In genomic region chr2:206220997-206221396, GRCh38 we compare ENCODE assay signal across 25 cellular contexts.
"Had no signal": no experiment of that assay in that cellular context is flagged by ENCODE, and none has a peak within 500 bp of the region (broad histone marks: within the 10 kb centered on the region; RNA-seq: fewer than 3 reads in every experiment).

No MANE protein-coding gene starts in this region.

- H3K79me2 ChIP-seq: parathyroid adenoma had no signal

- H3K4me1 ChIP-seq: parathyroid adenoma, psoas muscle, right lobe of liver, sigmoid colon, stomach, thyroid gland, tibial nerve, upper lobe of left lung had no signal

- ATAC-seq: psoas muscle; right cardiac atrium; right lobe of liver; stimulated activated effector memory CD8-positive, alpha-beta T cell treated with anti-CD3 and anti-CD28 coated beads, Interleukin-12 subunit alpha, Interleukin-12 subunit beta, amount 100 ng/mL, for 72 hours; stimulated activated naive B cell treated with anti-CD40 and anti-IgM and Interleukin-4, amounts not matched to agents 10 μg/mL and 1 μg/mL and 100 μg/mL, for 72 hours had no signal

- H3K36me3 ChIP-seq: neural progenitor cell, ovary, right lobe of liver, sigmoid colon, stomach, thoracic aorta, thyroid gland, tibial nerve, upper lobe of left lung, vagina had no signal

- FAIRE-seq: small intestine, urothelium cell line had no signal

- DNase-seq: occipital lobe; ovary; posterior cingulate gyrus; psoas muscle; right cardiac atrium; right lobe of liver; sigmoid colon; small intestine; stimulated activated CD4-positive, alpha-beta T cell treated with anti-CD3 and anti-CD28 coated beads, Interleukin-15, amount 100 ng/mL, for 24 hours; stimulated activated CD4-positive, alpha-beta T cell treated with anti-CD3 and anti-CD28 coated beads, Interleukin-2, amount 100 ng/mL, for 24 hours; stimulated activated CD4-positive, alpha-beta T cell treated with anti-CD3 and anti-CD28 coated beads, Interleukin-2, amount 100 ng/mL, for 48 hours; stimulated activated CD4-positive, alpha-beta T cell treated with anti-CD3 and anti-CD28 coated beads, Interleukin-4, amount 100 ng/mL, for 24 hours; stimulated activated naive B cell treated with anti-CD40 and anti-IgM and Interleukin-4, amounts not matched to agents 10 μg/mL and 1 μg/mL and 100 μg/mL, for 72 hours; stimulated activated naive CD4-positive, alpha-beta T cell treated with Interleukin-2 at 50 U/mL for 16 hours; stomach; thyroid gland; trophoblast cell; upper lobe of left lung had no signal

- H3K4me3 ChIP-seq: neural progenitor cell, ovary, psoas muscle, right lobe of liver, sigmoid colon, stomach, thoracic aorta, thyroid gland, tibial nerve, upper lobe of left lung, vagina had no signal

- H3K9ac ChIP-seq: neural progenitor cell, parathyroid adenoma had no signal

- H3K27ac ChIP-seq: neural progenitor cell, ovary, parathyroid adenoma, psoas muscle, right lobe of liver, sigmoid colon, stomach, thoracic aorta, thyroid gland, tibial nerve, upper lobe of left lung, vagina had no signal

- H3K9me3 ChIP-seq: psoas muscle, right lobe of liver, sigmoid colon, thoracic aorta, thyroid gland, tibial nerve, upper lobe of left lung, vagina had no signal

- H3K27me3 ChIP-seq: neural progenitor cell, ovary, right lobe of liver, thyroid gland, tibial nerve, upper lobe of left lung, vagina had no signal

- H3K4me2 ChIP-seq: neural progenitor cell had no signal

- H2AFZ ChIP-seq: neural progenitor cell, parathyroid adenoma had no signal
